Comparison of ENCODE assay signal across 18 cellular contexts in the genomic region with DNA sequence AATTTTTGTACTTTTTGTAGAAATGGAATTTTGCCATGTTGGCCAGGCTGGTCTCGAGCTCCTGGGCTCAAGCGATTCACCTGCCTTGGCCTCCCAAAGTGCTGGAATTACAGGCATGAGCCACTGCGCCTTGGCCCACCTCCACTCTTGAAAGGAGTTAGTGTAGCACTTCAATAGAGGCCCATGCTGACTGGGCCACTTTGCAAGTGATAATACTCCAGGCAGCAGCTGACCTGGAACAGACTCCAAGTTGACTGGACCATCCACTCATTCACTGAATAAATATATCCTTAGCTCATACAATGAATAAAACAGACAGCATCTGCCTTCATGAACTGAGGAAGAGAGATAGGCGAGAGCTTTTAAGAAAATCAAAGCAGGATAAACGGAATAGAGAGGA. TPM values are rescaled to one million over a fixed set of nuclear protein-coding genes. Genes with fewer than 3 reads are reported as not detected.
DNase-seq lines count a peak whose midpoint lies in the region; ATAC-seq and TF ChIP-seq lines count a peak whose summit lies in the region.
"Had no signal": no experiment of that assay in that cellular context is flagged by ENCODE, and none has a peak within 500 bp of the region (broad histone marks: within the 10 kb centered on the region; RNA-seq: fewer than 3 reads in every experiment).

No MANE protein-coding gene starts in this region.

- peak overlapping the region; percentile 77 for H3K27ac Mint-ChIP-seq in dendritic cell treated with granulocyte-macrophage colony-stimulating factor and Interleukin-4, amounts not matched to agents 40 ng/mL and 50 ng/mL, for 4 days
- H3K27ac Mint-ChIP-seq: CD4-positive, alpha-beta T cell; H9 had no signal

- no peak for TF ChIP-seq RAD21 in SK-N-SH (IDR thresholded peaks at IDR 0.05; ENCODE audit: low read length)

- H3K4me3 Mint-ChIP-seq in dendritic cell treated with granulocyte-macrophage colony-stimulating factor and Interleukin-4, amounts not matched to agents 40 ng/mL and 50 ng/mL, for 4 days, result no peak overlapping the region
- H3K4me3 Mint-ChIP-seq: CD4-positive, alpha-beta T cell; H9 had no signal

- H3K27me3 ChIP-seq in heart left ventricle (no peaks in the 10 kb centered on the region), BLaER1 (no peaks in the 10 kb centered on the region), thyroid gland (no peaks in the 10 kb centered on the region), SK-N-SH (ENCODE audit: insufficient read depth) (no peaks in the 10 kb centered on the region)

- peaks cover 49% of the 10 kb centered on the region for H3K36me3 Mint-ChIP-seq in dendritic cell treated with granulocyte-macrophage colony-stimulating factor and Interleukin-4, amounts not matched to agents 40 ng/mL and 50 ng/mL, for 4 days (ENCODE audit: low read depth)

- H3K9me2 ChIP-seq in SK-N-SH, result no peaks in the 10 kb centered on the region

- H3K9me3 ChIP-seq in heart left ventricle (peaks cover 0 to 11% (median 0%) of the 10 kb centered on the region in 12 donors), BLaER1 (peaks cover 6% of the 10 kb centered on the region; the same call in 1 of the 2 replicates), thyroid gland (no peaks in the 10 kb centered on the region), SK-N-SH (no peaks in the 10 kb centered on the region)

- peaks cover 82% of the 10 kb centered on the region for H3K4me1 Mint-ChIP-seq in dendritic cell treated with granulocyte-macrophage colony-stimulating factor and Interleukin-4, amounts not matched to agents 40 ng/mL and 50 ng/mL, for 4 days (ENCODE audit: low read depth)

- CTCF ChIA-PET in SK-N-SH (lab: Yijun Ruan, JAX), result interaction anchor here (0.9 to 48.2 kb wide), 11 partner anchors 8 to 277 kb away, joined by 3 to 1647 read pairs (median 7); a partner anchor contains a TSS

- no peaks in the 10 kb centered on the region for H3K27me3 Mint-ChIP-seq in dendritic cell treated with granulocyte-macrophage colony-stimulating factor and Interleukin-4, amounts not matched to agents 40 ng/mL and 50 ng/mL, for 4 days

- H3K9me3 Mint-ChIP-seq in dendritic cell treated with granulocyte-macrophage colony-stimulating factor and Interleukin-4, amounts not matched to agents 40 ng/mL and 50 ng/mL, for 4 days, result no peaks in the 10 kb centered on the region

- no peak for TF ChIP-seq EP300 in SK-N-SH (IDR thresholded peaks at IDR 0.05; ENCODE audit: borderline replicate concordance in 1 of 2, low read depth in 1 of 2, low read length in 1 of 2)

- H3F3A ChIP-seq in SK-N-SH (replicated peaks; ENCODE audit: insufficient read depth), result no peaks in the 10 kb centered on the region

- H3K4me1 ChIP-seq in heart left ventricle (peaks cover 0 to 49% (median 5%) of the 10 kb centered on the region in 12 donors), BLaER1 (peaks cover 10% of the 10 kb centered on the region), thyroid gland (peaks cover 14 to 19% of the 10 kb centered on the region in 2 donors), SK-N-SH (ENCODE audit: control insufficient read depth in 1 of 2, insufficient read depth in 2 of 2, low read depth in 1 of 2, low read length in 1 of 2) (no peaks in the 10 kb centered on the region)

- H3K27ac ChIP-seq in heart left ventricle, result no peak overlapping the region
- no peak overlapping the region for H3K27ac ChIP-seq in BLaER1
- no peak overlapping the region for H3K27ac ChIP-seq in thyroid gland
- H3K27ac ChIP-seq in SK-N-SH (ENCODE audit: low read depth in 2 of 2, low read length in 1 of 2), result no peak overlapping the region

- no peaks in the 10 kb centered on the region for H3K79me2 ChIP-seq in SK-N-SH (ENCODE audit: insufficient read depth)

- intact Hi-C loops in heart left ventricle (cut with DNase I) (no loop called here), Right ventricle myocardium inferior (cut with DNase I) (no loop called here), thyroid gland (cut with DNase I) (no loop called here)
- intact Hi-C loops in dendritic cell treated with granulocyte-macrophage colony-stimulating factor and Interleukin-4, amounts not matched to agents 40 ng/mL and 50 ng/mL, for 4 days (cut with micrococcal nuclease), result no loop called here

- H3K9ac ChIP-seq in BLaER1 (no peak overlapping the region), SK-N-SH (no peak overlapping the region)

- TF ChIP-seq CTCF in heart left ventricle (IDR thresholded peaks at IDR 0.05) (no peak), thyroid gland (IDR thresholded peaks at IDR 0.05) (no peak), SK-N-SH (IDR thresholded peaks at IDR 0.05) (no peak)

- 60 to 68% (median 62%) methylated on average over 5 of the region's 5 CpGs for WGBS in heart left ventricle, 4 donors
- WGBS in thyroid gland, 2 donors, result 67 to 72% methylated on average over 5 of the region's 5 CpGs
- 52% methylated on average over 5 of the region's 5 CpGs for WGBS in SK-N-SH (ENCODE audit: low lambda C conversion rate)

- H4K20me1 ChIP-seq in BLaER1, result no peaks in the 10 kb centered on the region
- no peaks in the 10 kb centered on the region for H4K20me1 ChIP-seq in SK-N-SH (ENCODE audit: insufficient read depth)

- POLR2A ChIA-PET in SK-N-SH (lab: Yijun Ruan, JAX), result no interaction called here

- DNase-seq in heart left ventricle (peak in 1 of 5 donors; percentile 41), Right ventricle myocardium inferior (ENCODE audit: missing footprints) (no peak), thyroid gland (peak; percentile 51 to 81), cerebellar nuclear complex (lab: John Stamatoyannopoulos, UW) (no peak), SK-N-SH (no peak)
- DNase-seq: 8988T; C1 segment of cervical spinal cord; CD4-positive, alpha-beta T cell; DMS153; DND-41; EL; H9; IMR-90 had no signal

- ATAC-seq in heart left ventricle, result peak; percentile 45 to 76 (median 52)
- no peak for ATAC-seq in Right ventricle myocardium inferior
- ATAC-seq: GM12878 had no signal

- H3K4me2 ChIP-seq in BLaER1, result peak overlapping the region; percentile 35; the same call in 1 of the 2 replicates
- H3K4me2 ChIP-seq in SK-N-SH, result no peak overlapping the region

- H2AFZ ChIP-seq in SK-N-SH (ENCODE audit: low read depth), result no peak overlapping the region

- H3K4me3 ChIP-seq in heart left ventricle (no peak overlapping the region), BLaER1 (no peak overlapping the region), thyroid gland (replicated peaks in 1 of 3) (no peak overlapping the region), SK-N-SH (ENCODE audit: low read depth in 2 of 2, low read length in 1 of 2) (no peak overlapping the region)
- H3K4me3 ChIP-seq: GM12878 had no signal

- H3K36me3 ChIP-seq in heart left ventricle (no peaks in the 10 kb centered on the region), BLaER1 (no peaks in the 10 kb centered on the region), thyroid gland (no peaks in the 10 kb centered on the region), SK-N-SH (replicated peaks in 1 of 2; ENCODE audit: control insufficient read depth in 1 of 2, insufficient read depth in 2 of 2, low read length in 1 of 2) (no peaks in the 10 kb centered on the region)

- TF ChIP-seq POLR2A in heart left ventricle (IDR thresholded peaks at IDR 0.05), result no peak
- TF ChIP-seq POLR2A in thyroid gland (IDR thresholded peaks at IDR 0.05), result no peak

TF ChIP-seq in SK-N-SH, 30 proteins besides CTCF, POLR2A, EP300 and RAD21:
- TF ChIP-seq TEAD4 (IDR thresholded peaks at IDR 0.05; ENCODE audit: borderline replicate concordance, insufficient read depth), result no peak
- TF ChIP-seq POLR2AphosphoS5 (IDR thresholded peaks at IDR 0.05; ENCODE audit: low read depth, low read length), result no peak
- no peak for TF ChIP-seq TCF12 (IDR thresholded peaks at IDR 0.05)
- TF ChIP-seq, protein P1, sequence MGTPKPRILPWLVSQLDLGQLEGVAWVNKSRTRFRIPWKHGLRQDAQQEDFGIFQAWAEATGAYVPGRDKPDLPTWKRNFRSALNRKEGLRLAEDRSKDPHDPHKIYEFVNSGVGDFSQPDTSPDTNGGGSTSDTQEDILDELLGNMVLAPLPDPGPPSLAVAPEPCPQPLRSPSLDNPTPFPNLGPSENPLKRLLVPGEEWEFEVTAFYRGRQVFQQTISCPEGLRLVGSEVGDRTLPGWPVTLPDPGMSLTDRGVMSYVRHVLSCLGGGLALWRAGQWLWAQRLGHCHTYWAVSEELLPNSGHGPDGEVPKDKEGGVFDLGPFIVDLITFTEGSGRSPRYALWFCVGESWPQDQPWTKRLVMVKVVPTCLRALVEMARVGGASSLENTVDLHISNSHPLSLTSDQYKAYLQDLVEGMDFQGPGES (IDR thresholded peaks at IDR 0.05; ENCODE audit: low read depth, low read length), result no peak
- no peak for TF ChIP-seq GABPA (IDR thresholded peaks at IDR 0.05; ENCODE audit: low read depth)

RNA-seq across cellular contexts. Expression of a gene that starts 14.7 kb away (rescaled TPM):
- total RNA-seq in heart left ventricle, result 100 to 1,000 TPM in 7 of 9 donors, 10 to 100 TPM in 2; 68.8 to 247 (median 138) TPM
- polyA plus RNA-seq in heart left ventricle, result 100 to 1,000 TPM; 118 to 134 TPM
- total RNA-seq in Right ventricle myocardium inferior, result 50.6 TPM
- total RNA-seq in thyroid gland, result 100 to 1,000 TPM in 2 of 4 donors, 10 to 100 TPM in 2; 79.8 to 182 (median 111) TPM
- polyA plus RNA-seq in SK-N-SH (2012; rRNA removed), result 0.16 TPM in 1 of 2 replicates, not detected in the other
- 0.21 and 0.26 TPM in 2 replicates for polyA plus RNA-seq in SK-N-SH (2012; cell fraction: cytosol; rRNA removed)
- polyA plus RNA-seq in SK-N-SH (2012; cell fraction: nucleus; rRNA removed), result 0.08 TPM in 1 of 2 replicates, not detected in the other
- total RNA-seq: G401, IMR-90 had no signal
- polyA plus RNA-seq: AG04450, GM12878, IMR-90 had no signal

Comparison
In these comparisons a context has a peak if more than half of its experiments do, and no peak if none do; other contexts are left out.
1. DNase-seq: peak in thyroid gland (2 of 2); none in Right ventricle myocardium inferior (single experiment), cerebellar nuclear complex (0 of 2) and SK-N-SH (single experiment).